31 cellular contexts compared by ENCODE assay signal in the genomic region with DNA sequence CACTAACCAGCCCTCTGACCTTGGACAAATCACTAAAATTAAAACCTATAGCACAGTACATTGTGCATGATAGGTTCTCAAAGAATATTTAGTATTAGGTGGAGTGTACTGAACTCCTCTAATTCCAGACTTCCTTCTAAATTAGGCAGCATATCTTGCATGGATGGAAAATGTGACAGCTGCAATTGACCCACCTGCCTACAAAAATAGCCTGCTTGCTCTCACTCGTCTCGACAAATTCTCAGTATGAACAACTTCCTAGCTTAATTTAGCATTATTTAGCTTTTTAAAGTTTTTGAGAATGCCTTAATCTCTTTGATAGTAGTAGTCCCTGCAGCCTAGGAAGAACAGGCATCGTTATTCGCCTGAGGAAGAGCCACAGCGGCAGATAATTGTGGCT.
"Had no signal": no experiment of that assay in that cellular context is flagged by ENCODE, and none has a peak within 500 bp of the region (broad histone marks: within the 10 kb centered on the region; RNA-seq: fewer than 3 reads in every experiment).

No MANE protein-coding gene starts in this region.

- DNase-seq: activated effector memory CD4-positive, alpha-beta T cell treated with anti-CD3 and anti-CD28 coated beads, Interleukin-2, amount 50 U/mL, for 16 hours; activated effector memory CD4-positive, alpha-beta T cell treated with Interleukin-2 at 50 U/mL for 16 hours; activated gamma-delta T cell; activated gamma-delta T cell treated with Interleukin-2 at 50 U/mL for 16 hours; activated naive CD4-positive, alpha-beta T cell; activated naive CD4-positive, alpha-beta T cell treated with anti-CD3 and anti-CD28 coated beads for 36 hours; activated naive CD4-positive, alpha-beta T cell treated with anti-CD3 and anti-CD28 coated beads, Interleukin-2, amount 10 ng/mL, durations not matched to agents 7 days and 5 days; activated naive CD4-positive, alpha-beta T cell treated with anti-CD3 and anti-CD28 coated beads, Interleukin-2, amount 50 U/mL, for 16 hours; activated naive CD4-positive, alpha-beta T cell treated with Interleukin-2 at 50 U/mL for 16 hours; activated naive CD8-positive, alpha-beta T cell treated with anti-CD3 and anti-CD28 coated beads for 36 hours; activated naive CD8-positive, alpha-beta T cell treated with anti-CD3 and anti-CD28 coated beads, Interleukin-2, amount 10 ng/mL, durations not matched to agents 7 days and 5 days; activated naive CD8-positive, alpha-beta T cell treated with anti-CD3 and anti-CD28 coated beads, Interleukin-2, amount 50 U/mL, for 24 hours; activated T-cell treated with anti-CD3 and anti-CD28 coated beads, Interleukin-2, amount 50 U/mL, for 24 hours; activated T-cell treated with anti-CD3 and anti-CD28 coated beads, Interleukin-2, amount 50 U/mL, for 4 hours; activated T-cell treated with anti-CD3 and anti-CD28 coated beads, Interleukin-2, amount 50 U/mL, for 48 hours; activated T-cell treated with anti-CD3 and anti-CD28 coated beads, Interleukin-2, amount 50 U/mL, for 72 hours; amniotic stem cell; aorta; central memory CD4-positive, alpha-beta T cell; colonic mucosa had no signal

- H3K4me3 Mint-ChIP-seq: activated naive CD4-positive, alpha-beta T cell treated with anti-CD3 and anti-CD28 coated beads for 36 hours; activated naive CD4-positive, alpha-beta T cell treated with anti-CD3 and anti-CD28 coated beads, Interleukin-2, amount 10 ng/mL, durations not matched to agents 7 days and 5 days; activated naive CD4-positive, alpha-beta T cell treated with anti-CD3 and anti-CD28 coated beads, Interleukin-2, amount 50 U/mL, for 24 hours; activated naive CD8-positive, alpha-beta T cell; activated naive CD8-positive, alpha-beta T cell treated with anti-CD3 and anti-CD28 coated beads for 36 hours; activated naive CD8-positive, alpha-beta T cell treated with anti-CD3 and anti-CD28 coated beads, Interleukin-2, amount 10 ng/mL, durations not matched to agents 7 days and 5 days; activated naive CD8-positive, alpha-beta T cell treated with anti-CD3 and anti-CD28 coated beads, Interleukin-2, amount 50 U/mL, for 24 hours; activated T-cell treated with anti-CD3 and anti-CD28 coated beads, Interleukin-2, amount 50 U/mL, for 24 hours; activated T-cell treated with anti-CD3 and anti-CD28 coated beads, Interleukin-2, amount 50 U/mL, for 4 hours; activated T-cell treated with anti-CD3 and anti-CD28 coated beads, Interleukin-2, amount 50 U/mL, for 72 hours; activated T-helper 1 cell treated with anti-CD3 and anti-CD28 coated beads, Interleukin-12 subunit alpha, Interleukin-12 subunit beta, Interleukin-2, Interleukin-4 antibody, amounts not matched to agents 30 ng/mL and 10 ng/mL and 1 ng/mL, durations not matched to agents 14 hours and 24 hours and 36 hours; activated T-helper 17 cell treated with anti-CD3 and anti-CD28 coated beads, Interleukin-2, amount 50 U/mL, for 72 hours; central memory CD8-positive, alpha-beta T cell had no signal

- H3K4me1 Mint-ChIP-seq: activated naive CD4-positive, alpha-beta T cell treated with anti-CD3 and anti-CD28 coated beads, Interleukin-2, amount 10 ng/mL, durations not matched to agents 7 days and 5 days; activated naive CD4-positive, alpha-beta T cell treated with anti-CD3 and anti-CD28 coated beads, Interleukin-2, amount 50 U/mL, for 24 hours; activated naive CD8-positive, alpha-beta T cell treated with anti-CD3 and anti-CD28 coated beads for 36 hours; activated naive CD8-positive, alpha-beta T cell treated with anti-CD3 and anti-CD28 coated beads, Interleukin-2, amount 10 ng/mL, durations not matched to agents 7 days and 5 days; activated naive CD8-positive, alpha-beta T cell treated with anti-CD3 and anti-CD28 coated beads, Interleukin-2, amount 50 U/mL, for 24 hours; activated T-helper 17 cell treated with anti-CD3 and anti-CD28 coated beads, Interleukin-2, amount 50 U/mL, for 72 hours; central memory CD8-positive, alpha-beta T cell had no signal

- H3K36me3 Mint-ChIP-seq: activated naive CD4-positive, alpha-beta T cell treated with anti-CD3 and anti-CD28 coated beads, Interleukin-2, amount 10 ng/mL, durations not matched to agents 7 days and 5 days; activated naive CD4-positive, alpha-beta T cell treated with anti-CD3 and anti-CD28 coated beads, Interleukin-2, amount 50 U/mL, for 24 hours; activated naive CD4-positive, alpha-beta T cell treated with anti-CD3 and anti-CD28 coated beads, Interleukin-2, amount 50 U/mL, for 72 hours; activated naive CD8-positive, alpha-beta T cell; activated naive CD8-positive, alpha-beta T cell treated with anti-CD3 and anti-CD28 coated beads for 36 hours; activated naive CD8-positive, alpha-beta T cell treated with anti-CD3 and anti-CD28 coated beads, Interleukin-2, amount 10 ng/mL, durations not matched to agents 7 days and 5 days had no signal

- H3K9me3 Mint-ChIP-seq: activated naive CD4-positive, alpha-beta T cell treated with anti-CD3 and anti-CD28 coated beads, Interleukin-2, amount 50 U/mL, for 24 hours; activated T-cell treated with anti-CD3 and anti-CD28 coated beads, Interleukin-2, amount 50 U/mL, for 24 hours; activated T-cell treated with anti-CD3 and anti-CD28 coated beads, Interleukin-2, amount 50 U/mL, for 4 hours; activated T-helper 1 cell treated with anti-CD3 and anti-CD28 coated beads, Interleukin-12 subunit alpha, Interleukin-12 subunit beta, Interleukin-2, Interleukin-4 antibody, amounts not matched to agents 30 ng/mL and 10 ng/mL and 1 ng/mL, durations not matched to agents 14 hours and 24 hours and 36 hours; activated T-helper 17 cell treated with anti-CD3 and anti-CD28 coated beads, Interleukin-2, amount 50 U/mL, for 72 hours; activated T-helper 2 cell treated with anti-CD3 and anti-CD28 coated beads, Interferon-gamma antibody, Interleukin-2, Interleukin-4, amounts not matched to agents 10 μg/mL and 5 μg/mL and 100 μg/mL, durations not matched to agents 14 hours and 24 hours and 36 hours had no signal

- ATAC-seq: activated naive CD4-positive, alpha-beta T cell treated with anti-CD3 and anti-CD28 coated beads, Interleukin-2, amount 50 U/mL, for 72 hours; activated naive CD8-positive, alpha-beta T cell treated with anti-CD3 and anti-CD28 coated beads, Interleukin-2, amount 50 U/mL, for 24 hours; activated T-cell treated with anti-CD3 and anti-CD28 coated beads, Interleukin-2, amount 50 U/mL, for 4 hours; activated T-cell treated with anti-CD3 and anti-CD28 coated beads, Interleukin-2, amount 50 U/mL, for 72 hours; activated T-helper 17 cell treated with anti-CD3 and anti-CD28 coated beads, Interleukin-2, amount 50 U/mL, for 72 hours; body of pancreas had no signal

- FAIRE-seq: astrocyte, bronchial epithelial cell, colon had no signal

- H3K27me3 Mint-ChIP-seq: activated naive CD4-positive, alpha-beta T cell treated with anti-CD3 and anti-CD28 coated beads, Interleukin-2, amount 10 ng/mL, durations not matched to agents 7 days and 5 days; activated naive CD4-positive, alpha-beta T cell treated with anti-CD3 and anti-CD28 coated beads, Interleukin-2, amount 50 U/mL, for 24 hours; activated naive CD8-positive, alpha-beta T cell; activated naive CD8-positive, alpha-beta T cell treated with anti-CD3 and anti-CD28 coated beads for 36 hours; activated naive CD8-positive, alpha-beta T cell treated with anti-CD3 and anti-CD28 coated beads, Interleukin-2, amount 10 ng/mL, durations not matched to agents 7 days and 5 days; activated naive CD8-positive, alpha-beta T cell treated with anti-CD3 and anti-CD28 coated beads, Interleukin-2, amount 50 U/mL, for 24 hours; activated T-cell treated with anti-CD3 and anti-CD28 coated beads, Interleukin-2, amount 50 U/mL, for 24 hours; activated T-helper 17 cell treated with anti-CD3 and anti-CD28 coated beads, Interleukin-2, amount 50 U/mL, for 72 hours; central memory CD8-positive, alpha-beta T cell had no signal

- H3K27ac Mint-ChIP-seq: activated naive CD4-positive, alpha-beta T cell treated with anti-CD3 and anti-CD28 coated beads for 36 hours; activated naive CD4-positive, alpha-beta T cell treated with anti-CD3 and anti-CD28 coated beads, Interleukin-2, amount 10 ng/mL, durations not matched to agents 7 days and 5 days; activated naive CD4-positive, alpha-beta T cell treated with anti-CD3 and anti-CD28 coated beads, Interleukin-2, amount 50 U/mL, for 24 hours; activated naive CD4-positive, alpha-beta T cell treated with anti-CD3 and anti-CD28 coated beads, Interleukin-2, amount 50 U/mL, for 72 hours; activated naive CD8-positive, alpha-beta T cell; activated naive CD8-positive, alpha-beta T cell treated with anti-CD3 and anti-CD28 coated beads for 36 hours; activated naive CD8-positive, alpha-beta T cell treated with anti-CD3 and anti-CD28 coated beads, Interleukin-2, amount 10 ng/mL, durations not matched to agents 7 days and 5 days; activated naive CD8-positive, alpha-beta T cell treated with anti-CD3 and anti-CD28 coated beads, Interleukin-2, amount 50 U/mL, for 24 hours; activated T-cell treated with anti-CD3 and anti-CD28 coated beads, Interleukin-2, amount 50 U/mL, for 24 hours; activated T-cell treated with anti-CD3 and anti-CD28 coated beads, Interleukin-2, amount 50 U/mL, for 72 hours; activated T-helper 1 cell treated with anti-CD3 and anti-CD28 coated beads, Interleukin-12 subunit alpha, Interleukin-12 subunit beta, Interleukin-2, Interleukin-4 antibody, amounts not matched to agents 30 ng/mL and 10 ng/mL and 1 ng/mL, durations not matched to agents 14 hours and 24 hours and 36 hours; activated T-helper 17 cell treated with anti-CD3 and anti-CD28 coated beads, Interleukin-2, amount 50 U/mL, for 72 hours; activated T-helper 2 cell treated with anti-CD3 and anti-CD28 coated beads, Interferon-gamma antibody, Interleukin-2, Interleukin-4, amounts not matched to agents 10 μg/mL and 5 μg/mL and 100 μg/mL, durations not matched to agents 14 hours and 24 hours and 36 hours had no signal
